10 cellular contexts compared by ENCODE assay signal in the genomic region with DNA sequence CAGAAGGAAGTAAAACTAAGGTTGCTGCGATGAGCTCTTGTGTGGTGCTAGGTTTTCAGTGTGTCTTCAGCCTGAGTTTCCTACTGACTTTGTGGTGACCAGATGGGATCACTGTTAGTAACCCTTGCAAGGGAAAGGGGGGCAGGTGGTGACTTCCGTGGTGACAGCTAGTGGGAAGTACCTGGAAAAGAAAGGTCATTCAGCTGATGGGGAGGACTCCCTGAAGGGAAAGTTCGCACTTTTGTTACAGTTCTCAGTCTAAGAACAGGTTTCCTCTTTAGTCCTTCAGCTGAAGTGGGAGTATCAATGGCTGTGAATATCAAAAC. TPM values are rescaled to one million over a fixed set of nuclear protein-coding genes. Genes with fewer than 3 reads are reported as not detected.
DNase-seq lines count a peak whose midpoint lies in the region; TF ChIP-seq lines count a peak whose summit lies in the region.
"Had no signal": no experiment of that assay in that cellular context is flagged by ENCODE, and none has a peak within 500 bp of the region (broad histone marks: within the 10 kb centered on the region; RNA-seq: fewer than 3 reads in every experiment).

No MANE protein-coding gene starts in this region.

- no peak overlapping the region for H4K91ac ChIP-seq in neuronal stem cell (ENCODE audit: low read depth, low read length, poor library complexity)

- peak overlapping the region; percentile 99 for H3K4me3 Mint-ChIP-seq in activated T-cell treated with anti-CD3 and anti-CD28 coated beads, Interleukin-2, amount 50 U/mL, for 24 hours
- peak overlapping the region; percentile 88 for H3K4me3 Mint-ChIP-seq in T-helper 1 cell treated with Interleukin-12 subunit alpha and Interleukin-12 subunit beta and Interleukin-4 antibody, amounts not matched to agents 30 μg/mL and 1 μg/mL, for 36 hours

- TF ChIP-seq CTCF in stomach (IDR thresholded peaks at IDR 0.05): no peak

- no peak overlapping the region for H2BK120ac ChIP-seq in neuronal stem cell (ENCODE audit: low read depth, low read length)

- TF ChIP-seq EP300 in stomach (IDR thresholded peaks at IDR 0.05): no peak

- H3K9me3 Mint-ChIP-seq in activated T-cell treated with anti-CD3 and anti-CD28 coated beads, Interleukin-2, amount 50 U/mL, for 24 hours: no peaks in the 10 kb centered on the region
- H3K9me3 Mint-ChIP-seq in T-helper 1 cell treated with Interleukin-12 subunit alpha and Interleukin-12 subunit beta and Interleukin-4 antibody, amounts not matched to agents 30 μg/mL and 1 μg/mL, for 36 hours: no peaks in the 10 kb centered on the region

- no peaks in the 10 kb centered on the region for H3K27me3 Mint-ChIP-seq in activated T-cell treated with anti-CD3 and anti-CD28 coated beads, Interleukin-2, amount 50 U/mL, for 24 hours
- H3K27me3 Mint-ChIP-seq in T-helper 1 cell treated with Interleukin-12 subunit alpha and Interleukin-12 subunit beta and Interleukin-4 antibody, amounts not matched to agents 30 μg/mL and 1 μg/mL, for 36 hours (ENCODE audit: low read depth): no peaks in the 10 kb centered on the region

- no peak overlapping the region for H3K4me2 ChIP-seq in neuronal stem cell (ENCODE audit: insufficient read depth, low read length, poor library complexity, severe bottlenecking)

- H3K23ac ChIP-seq in neuronal stem cell (ENCODE audit: low read depth, low read length, poor library complexity): no peak overlapping the region

- H3K4ac ChIP-seq in neuronal stem cell (ENCODE audit: low read length): no peak overlapping the region

- H3K4me1 Mint-ChIP-seq in activated T-cell treated with anti-CD3 and anti-CD28 coated beads, Interleukin-2, amount 50 U/mL, for 24 hours (ENCODE audit: low read depth): peaks cover 55% of the 10 kb centered on the region
- H3K4me1 Mint-ChIP-seq in T-helper 1 cell treated with Interleukin-12 subunit alpha and Interleukin-12 subunit beta and Interleukin-4 antibody, amounts not matched to agents 30 μg/mL and 1 μg/mL, for 36 hours (ENCODE audit: low read depth): peaks cover 33% of the 10 kb centered on the region

- H3K27ac ChIP-seq in effector memory CD4-positive, alpha-beta T cell (ENCODE audit: insufficient read depth, low read length, poor library complexity, severe bottlenecking): no peak overlapping the region
- H3K27ac ChIP-seq in stomach (peak overlapping the region; percentile 70 to 88 (median 85)), neuronal stem cell (replicated peaks; ENCODE audit: low read length) (no peak overlapping the region)
- H3K27ac ChIP-seq: C4-2B had no signal

- in situ Hi-C loops in HAP-1 (cut with MboI; ENCODE audit: low sequenced_read_pairs): no loop called here

- no peaks in the 10 kb centered on the region for H3K9me3 ChIP-seq in effector memory CD4-positive, alpha-beta T cell (ENCODE audit: control insufficient read depth, low read length)
- H3K9me3 ChIP-seq in stomach (no peaks in the 10 kb centered on the region), HAP-1 (no peaks in the 10 kb centered on the region), neuronal stem cell (replicated peaks in 1 of 2; ENCODE audit: control insufficient read depth in 2 of 2, insufficient read depth in 1 of 2, low read depth in 1 of 2, low read length in 2 of 2) (no peaks in the 10 kb centered on the region)

- H3K27ac Mint-ChIP-seq in activated T-cell treated with anti-CD3 and anti-CD28 coated beads, Interleukin-2, amount 50 U/mL, for 24 hours: peak overlapping the region; percentile 100
- peak overlapping the region; percentile 79 for H3K27ac Mint-ChIP-seq in T-helper 1 cell treated with Interleukin-12 subunit alpha and Interleukin-12 subunit beta and Interleukin-4 antibody, amounts not matched to agents 30 μg/mL and 1 μg/mL, for 36 hours

- no peak overlapping the region for H3K14ac ChIP-seq in neuronal stem cell (ENCODE audit: low read length)

- H3K18ac ChIP-seq in neuronal stem cell (ENCODE audit: low read length): no peak overlapping the region

- H4K8ac ChIP-seq in neuronal stem cell (ENCODE audit: low read depth, low read length): no peak overlapping the region

- peaks cover 7% of the 10 kb centered on the region for H3K79me1 ChIP-seq in neuronal stem cell (ENCODE audit: low read depth, low read length)

- WGBS in stomach, 5 donors: 14 to 39% (median 31%) methylated on average over 3 of the region's 3 CpGs
- WGBS in neuronal stem cell (ENCODE audit: extremely low coverage in 2 of 2, insufficient read length in 2 of 2, insufficient replicate concordance in 1 of 2), 2 donors: no CpG with 5 or more reads among the region's 3 CpGs

- H3K9ac ChIP-seq in neuronal stem cell (ENCODE audit: low read depth, low read length, poor library complexity): no peak overlapping the region

- peaks cover 59% of the 10 kb centered on the region for H3K36me3 Mint-ChIP-seq in activated T-cell treated with anti-CD3 and anti-CD28 coated beads, Interleukin-2, amount 50 U/mL, for 24 hours (ENCODE audit: low read depth)
- H3K36me3 Mint-ChIP-seq in T-helper 1 cell treated with Interleukin-12 subunit alpha and Interleukin-12 subunit beta and Interleukin-4 antibody, amounts not matched to agents 30 μg/mL and 1 μg/mL, for 36 hours (ENCODE audit: low read depth): peaks cover 4% of the 10 kb centered on the region

- H2AK5ac ChIP-seq in neuronal stem cell (ENCODE audit: low read depth, low read length): no peak overlapping the region

- H2BK12ac ChIP-seq in neuronal stem cell (ENCODE audit: low read length): no peak overlapping the region

- H3K27me3 ChIP-seq in effector memory CD4-positive, alpha-beta T cell (replicated peaks; ENCODE audit: control insufficient read depth, insufficient read depth, low read length, poor library complexity, severe bottlenecking): no peaks in the 10 kb centered on the region
- H3K27me3 ChIP-seq in stomach (no peaks in the 10 kb centered on the region), HAP-1 (ENCODE audit: low read depth) (no peaks in the 10 kb centered on the region), neuronal stem cell (ENCODE audit: control insufficient read depth in 3 of 3, insufficient read depth in 3 of 3, low read depth in 1 of 3, low read length in 3 of 3) (no peaks in the 10 kb centered on the region)

- peaks cover 18% of the 10 kb centered on the region for H3K4me1 ChIP-seq in effector memory CD4-positive, alpha-beta T cell (ENCODE audit: control insufficient read depth, insufficient read depth, low read length, poor library complexity, severe bottlenecking)
- H3K4me1 ChIP-seq in stomach: peaks cover 23 to 38% (median 37%) of the 10 kb centered on the region in 4 donors
- H3K4me1 ChIP-seq in HAP-1: peaks cover 2% of the 10 kb centered on the region; the same call in 1 of the 2 replicates
- peaks cover 5 to 11% of the 10 kb centered on the region in 2 donors for H3K4me1 ChIP-seq in neuronal stem cell (ENCODE audit: control insufficient read depth in 2 of 2, insufficient read depth in 1 of 2, low read depth in 1 of 2, low read length in 2 of 2)

- no peaks in the 10 kb centered on the region for H3K36me3 ChIP-seq in effector memory CD4-positive, alpha-beta T cell (ENCODE audit: control insufficient read depth, insufficient read depth, low read length)
- H3K36me3 ChIP-seq in stomach: peaks cover 0 to 4% (median under 1%) of the 10 kb centered on the region in 4 donors
- peaks cover 7% of the 10 kb centered on the region for H3K36me3 ChIP-seq in HAP-1 (replicated peaks)
- peaks cover 0 to 31% of the 10 kb centered on the region in 2 donors for H3K36me3 ChIP-seq in neuronal stem cell (replicated peaks in 1 of 2; ENCODE audit: control insufficient read depth in 2 of 2, insufficient read depth in 2 of 2, low read length in 2 of 2)

- TF ChIP-seq POLR2A in stomach (IDR thresholded peaks at IDR 0.05): no peak

- peak; percentile 65 for DNase-seq in activated T-cell treated with anti-CD3 and anti-CD28 coated beads, Interleukin-2, amount 50 U/mL, for 24 hours
- DNase-seq in activated T-cell treated with anti-CD3 and anti-CD28 coated beads, Interleukin-2, amount 50 U/mL, for 1 hour: no peak
- DNase-seq in effector memory CD4-positive, alpha-beta T cell: no peak
- DNase-seq in stomach (no peak), HAP-1 (ENCODE audit: low spot score in 2 of 2) (no peak), mucosa of gallbladder (ENCODE audit: low spot score) (no peak), neuronal stem cell (ENCODE audit: low spot score) (no peak)

- no peak overlapping the region for H2BK5ac ChIP-seq in neuronal stem cell (ENCODE audit: low read length)

- no peak overlapping the region for H2AFZ ChIP-seq in neuronal stem cell (ENCODE audit: low read length)

- H2BK15ac ChIP-seq in neuronal stem cell (ENCODE audit: low read length): no peak overlapping the region

- intact Hi-C loops in stomach (cut with DNase I; ENCODE audit: low total_unique reads): no loop called here

- peak overlapping the region; percentile 93 for H3K4me3 ChIP-seq in effector memory CD4-positive, alpha-beta T cell (ENCODE audit: insufficient read depth, low read depth, low read length, poor library complexity, severe bottlenecking)
- peak overlapping the region in 2 of 4 donors; percentile 4 to 100 for H3K4me3 ChIP-seq in stomach
- H3K4me3 ChIP-seq in HAP-1: no peak overlapping the region
- peak overlapping the region in 1 of 2 donors; percentile 78 for H3K4me3 ChIP-seq in neuronal stem cell (ENCODE audit: low read length in 2 of 2)

RNA-seq across cellular contexts. Expression of a gene that starts 2.1 kb away (rescaled TPM):
- total RNA-seq in stomach: 10 to 100 TPM in 3 of 5 donors, 1 to 10 TPM in 2; 4.7 to 91.2 (median 46.5) TPM
- 1 to 10 TPM; 2.1 to 3.8 (median 3.3) TPM for polyA plus RNA-seq in stomach
- total RNA-seq in mucosa of gallbladder: 25.9 TPM
- polyA plus RNA-seq in neuronal stem cell (2013, experiment 1 of 2): 13.7 TPM
- polyA plus RNA-seq in neuronal stem cell (2013, experiment 2 of 2): 13.8 TPM

RNA-seq across cellular contexts. Expression of a gene that starts 43.4 kb away (rescaled TPM):
- total RNA-seq in stomach (10 to 100 TPM in 3 of 5 donors, 1 to 10 TPM in 2; 1.2 to 24.1 (median 17.1) TPM), mucosa of gallbladder (15.2 TPM)
- polyA plus RNA-seq in stomach: 1 to 10 TPM; 2.1 to 2.8 (median 2.8) TPM
- 14.7 TPM for polyA plus RNA-seq in neuronal stem cell (2013, experiment 1 of 2)
- polyA plus RNA-seq in neuronal stem cell (2013, experiment 2 of 2): 15.6 TPM

RNA-seq across cellular contexts. Expression of a gene that starts 47.8 kb away (rescaled TPM):
- total RNA-seq in stomach: under 1 TPM in 2 of 5 donors, not detected in 3; under 0.01 to 0.92 TPM
- under 1 TPM; 0.03 to 0.25 (median 0.15) TPM for polyA plus RNA-seq in stomach
- 0.23 TPM for total RNA-seq in mucosa of gallbladder
- polyA plus RNA-seq in neuronal stem cell (2013, experiment 1 of 2): 0.14 TPM
- polyA plus RNA-seq in neuronal stem cell (2013, experiment 2 of 2): 0.06 TPM
- total RNA-seq: M059J had no signal

Comparison
In these comparisons a context has a peak if more than half of its experiments do, and no peak if none do; other contexts are left out.
1. H3K27ac ChIP-seq: peak in stomach (5 of 5); none in effector memory CD4-positive, alpha-beta T cell (single experiment) and neuronal stem cell (single experiment).